In the genomic region with DNA sequence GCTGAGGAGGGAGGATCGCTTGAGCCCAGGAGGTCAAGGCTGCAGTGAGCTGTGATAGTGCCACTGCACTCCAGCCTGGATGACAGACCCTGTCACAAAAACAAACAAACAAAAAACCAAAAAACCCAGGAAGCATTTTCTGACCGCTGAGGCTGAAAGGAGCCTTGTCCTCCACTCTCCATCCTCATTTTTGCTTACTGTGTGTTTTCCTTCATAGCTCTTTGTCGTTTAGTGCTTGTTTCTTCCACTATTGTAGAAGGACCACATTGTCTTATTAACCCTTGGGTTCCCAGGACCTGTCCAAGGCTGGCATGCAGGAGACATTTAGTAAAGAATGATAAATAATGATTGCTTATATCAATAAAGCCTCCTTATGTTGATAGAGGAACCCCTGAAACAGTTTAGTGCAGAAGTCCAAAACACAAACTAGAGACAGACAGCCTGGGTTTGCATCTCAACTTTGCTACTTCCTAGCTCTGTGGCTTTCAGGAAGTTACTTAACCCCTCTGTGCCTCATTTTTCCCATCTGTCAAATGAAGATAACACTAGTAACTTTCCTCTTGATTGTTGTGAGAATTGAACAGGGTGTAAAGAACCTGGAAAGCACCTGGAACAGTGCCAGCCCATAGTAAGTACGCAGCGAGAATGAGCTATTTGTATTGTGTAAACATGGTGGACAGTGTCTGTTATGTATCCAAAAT, we compare ENCODE assay signal across 11 cellular contexts.
A peak's percentile ranks its signal among the peaks of the same experiment; 100 is the strongest.
DNase-seq lines count a peak whose midpoint lies in the region; ATAC-seq lines count a peak whose summit lies in the region.
"Had no signal": no experiment of that assay in that cellular context is flagged by ENCODE, and none has a peak within 500 bp of the region (broad histone marks: within the 10 kb centered on the region; RNA-seq: fewer than 3 reads in every experiment).

No MANE protein-coding gene starts in this region.

- DNase-seq in activated effector memory CD4-positive, alpha-beta T cell treated with anti-CD3 and anti-CD28 coated beads, Interleukin-2, amount 50 U/mL, for 16 hours: peak; percentile 34
- DNase-seq in activated effector memory CD4-positive, alpha-beta T cell treated with Interleukin-2 at 50 U/mL for 16 hours: no peak
- DNase-seq in NCI-H510A (lab: John Stamatoyannopoulos, UW) (peak; percentile 63), pulmonary artery endothelial cell (ENCODE audit: low read depth, low spot score) (peak; percentile 64), H4 (ENCODE audit: low spot score) (no peak)
- DNase-seq in central memory CD4-positive, alpha-beta T cell: peak; percentile 10
- DNase-seq: activated T-cell treated with anti-CD3 and anti-CD28 coated beads, Interleukin-2, amount 50 U/mL, for 72 hours; NCI-H524; stimulated activated CD4-positive, alpha-beta T cell treated with anti-CD3 and anti-CD28 coated beads, Interleukin-15, amount 100 ng/mL, for 24 hours had no signal

- ATAC-seq in GM19455 (IDR thresholded peaks at IDR 0.05; ENCODE audit: unreplicated experiment) (no peak), GM18873 (IDR thresholded peaks at IDR 0.05; ENCODE audit: low FRiP score, unreplicated experiment) (no peak)

Comparison
In these comparisons a context has a peak if more than half of its experiments do, and no peak if none do; other contexts are left out.
1. DNase-seq: peak in activated effector memory CD4-positive, alpha-beta T cell treated with anti-CD3 and anti-CD28 coated beads, Interleukin-2, amount 50 U/mL, for 16 hours (single experiment), NCI-H510A (single experiment), central memory CD4-positive, alpha-beta T cell (single experiment) and pulmonary artery endothelial cell (single experiment); none in activated effector memory CD4-positive, alpha-beta T cell treated with Interleukin-2 at 50 U/mL for 16 hours (single experiment) and H4 (single experiment).